ENCODE assay signal across 7 cellular contexts in genomic region chr3:129278439-129278969, GRCh38. TPM values are rescaled to one million over a fixed set of nuclear protein-coding genes. Genes with fewer than 3 reads are reported as not detected.
DNase-seq lines count a peak whose midpoint lies in the region; ATAC-seq lines count a peak whose summit lies in the region.

Gene HMCES (plus strand): TSS chr3:129278870. CDS start chr3:129279733, 863 bp downstream.

- H3K4me1 Mint-ChIP-seq in immature natural killer cell = peaks cover 28 to 37% of the 10 kb centered on the region in 2 donors

- H3K9me3 Mint-ChIP-seq in immature natural killer cell = no peaks in the 10 kb centered on the region

- H3K36me3 Mint-ChIP-seq in immature natural killer cell = peaks cover 12 to 36% (median 24%) of the 10 kb centered on the region in 3 donors

- peak within 1 kb of the TSS; percentile 94 to 97 (median 95) for H3K4me3 Mint-ChIP-seq in immature natural killer cell

- DNase-seq in NCI-H446 treated with DMSO at 0.1 percent for 48 hours (lab: John Stamatoyannopoulos, UW) = peak; percentile 73
- DNase-seq in central memory CD4-positive, alpha-beta T cell = peak; percentile 94
- peak; percentile 93 to 95 (median 94) for DNase-seq in immature natural killer cell
- peak; percentile 44 for DNase-seq in smooth muscle cell of the brain vasculature (ENCODE audit: low read depth, low spot score)

- ATAC-seq in GM18907 (IDR thresholded peaks at IDR 0.05; ENCODE audit: unreplicated experiment) (peak; percentile 55), HG03196 (IDR thresholded peaks at IDR 0.05; ENCODE audit: unreplicated experiment) (peak; percentile 35)
- ATAC-seq in activated CD4-positive, CD25-positive, alpha-beta regulatory T cell treated with anti-CD3 and anti-CD28 coated beads, Interleukin-2, amount 50 U/mL, for 24 hours = peak; percentile 82 to 83

- H3K27me3 Mint-ChIP-seq in immature natural killer cell (ENCODE audit: low read depth in 3 of 3) = peaks cover 0 to 8% (median 7%) of the 10 kb centered on the region in 3 donors

- peak within 1 kb of the TSS; percentile 93 to 99 (median 96) for H3K27ac Mint-ChIP-seq in immature natural killer cell

RNA-seq across cellular contexts. Expression of gene HMCES, which starts in this region (rescaled TPM):
- polyA plus RNA-seq in immature natural killer cell = 100 to 1,000 TPM in 1 of 3 donors, 10 to 100 TPM in 2; 58.6 to 111 (median 78.1) TPM

Comparison
In these comparisons a context has a peak if more than half of its experiments do, and no peak if none do; other contexts are left out.
1. Peak in every context shown above with its lines: DNase-seq and ATAC-seq.
2. DNase-seq: peak in every context shown above with its lines; median percentile 94 in central memory CD4-positive, alpha-beta T cell; 94 in immature natural killer cell; 73 in NCI-H446 treated with DMSO at 0.1 percent for 48 hours; 44 in smooth muscle cell of the brain vasculature.